8 cellular contexts compared by ENCODE assay signal in genomic region chr1:235253219-235253640, GRCh38.
DNase-seq lines count a peak whose midpoint lies in the region; ATAC-seq and TF ChIP-seq lines count a peak whose summit lies in the region.

No MANE protein-coding gene starts in this region.

- no peak overlapping the region for H3K27ac Mint-ChIP-seq in endodermal cell

- peaks cover 55% of the 10 kb centered on the region for H3K36me3 ChIP-seq in endodermal cell (ENCODE audit: control insufficient read depth, insufficient read depth, low read length)
- no peaks in the 10 kb centered on the region for H3K36me3 ChIP-seq in mucosa of descending colon (ENCODE audit: low read depth)

- H3K9me3 ChIP-seq in endodermal cell (ENCODE audit: control insufficient read depth, low read length) (no peaks in the 10 kb centered on the region), mucosa of descending colon (no peaks in the 10 kb centered on the region)

- intact Hi-C loops in mucosa of descending colon (cut with DNase I, micrococcal nuclease): loop anchor here (5.0 to 10.0 kb wide), 2 partner anchors 62 to 164 kb away; no protein-coding TSS in a partner anchor

- WGBS in endodermal cell (ENCODE audit: insufficient coverage in 1 of 2, insufficient read length in 1 of 2), 2 experiments: no CpG with 5 or more reads among the region's 1 CpG

- H3K9me3 Mint-ChIP-seq in endodermal cell: no peaks in the 10 kb centered on the region

- peaks cover 41% of the 10 kb centered on the region for H3K36me3 Mint-ChIP-seq in endodermal cell (ENCODE audit: low read depth)

- H3K4me1 ChIP-seq in endodermal cell (ENCODE audit: control insufficient read depth, insufficient read depth, low read length) (no peaks in the 10 kb centered on the region), mucosa of descending colon (ENCODE audit: low read depth) (peaks cover 5% of the 10 kb centered on the region)

- no peak overlapping the region for H3K4me3 Mint-ChIP-seq in endodermal cell

- ATAC-seq in HG03378 (IDR thresholded peaks at IDR 0.05; ENCODE audit: unreplicated experiment) (peak; percentile 60), mucosa of descending colon (peak; percentile 92)

- no peaks in the 10 kb centered on the region for H3K27me3 Mint-ChIP-seq in endodermal cell (ENCODE audit: insufficient read depth)

- no peak overlapping the region for H3K9ac ChIP-seq in endodermal cell (ENCODE audit: extremely low read depth, low read length, poor library complexity, severe bottlenecking)

- H3K4me3 ChIP-seq in endodermal cell (ENCODE audit: low read length) (no peak overlapping the region), mucosa of descending colon (no peak overlapping the region)

- TF ChIP-seq CTCF in endodermal cell (conservative IDR thresholded peaks at IDR 0.05) (peak; percentile 92), mucosa of descending colon (IDR thresholded peaks at IDR 0.05) (peak; percentile 68)

- no peak overlapping the region for H3K27ac ChIP-seq in endodermal cell (ENCODE audit: low read depth, low read length)

- no peaks in the 10 kb centered on the region for H3K27me3 ChIP-seq in endodermal cell (ENCODE audit: control insufficient read depth, insufficient read depth, low read length, poor library complexity, severe bottlenecking)

- DNase-seq in activated CD4-positive, CD25-positive, alpha-beta regulatory T cell (lab: John Stamatoyannopoulos, UW): peak; percentile 6 to 21 (median 14)
- no peak for DNase-seq in activated CD4-positive, CD25-positive, alpha-beta regulatory T cell treated with anti-CD3 and anti-CD28 coated beads, Interleukin-2, amount 50 U/mL, for 72 hours
- DNase-seq in NCI-H748 (lab: John Stamatoyannopoulos, UW; ENCODE audit: unreplicated experiment): peak; percentile 57
- DNase-seq in activated CD4-positive, alpha-beta T cell treated with anti-CD3 and anti-CD28 coated beads, Interleukin-2, amount 50 U/mL, for 48 hours: peak; percentile 56 to 64
- DNase-seq in endodermal cell: peak; percentile 88
- peak in 2 of 3 donors; percentile 47 to 73 for DNase-seq in mucosa of descending colon
- peak; percentile 23 for DNase-seq in stimulated activated CD8-positive, alpha-beta memory T cell treated with anti-CD3 and anti-CD28 coated beads, Interleukin-7, amount 100 ng/mL, for 24 hours (ENCODE audit: low read depth)

- peaks cover 2% of the 10 kb centered on the region for H3K4me1 Mint-ChIP-seq in endodermal cell
